11 cellular contexts compared by ENCODE assay signal in the genomic region with DNA sequence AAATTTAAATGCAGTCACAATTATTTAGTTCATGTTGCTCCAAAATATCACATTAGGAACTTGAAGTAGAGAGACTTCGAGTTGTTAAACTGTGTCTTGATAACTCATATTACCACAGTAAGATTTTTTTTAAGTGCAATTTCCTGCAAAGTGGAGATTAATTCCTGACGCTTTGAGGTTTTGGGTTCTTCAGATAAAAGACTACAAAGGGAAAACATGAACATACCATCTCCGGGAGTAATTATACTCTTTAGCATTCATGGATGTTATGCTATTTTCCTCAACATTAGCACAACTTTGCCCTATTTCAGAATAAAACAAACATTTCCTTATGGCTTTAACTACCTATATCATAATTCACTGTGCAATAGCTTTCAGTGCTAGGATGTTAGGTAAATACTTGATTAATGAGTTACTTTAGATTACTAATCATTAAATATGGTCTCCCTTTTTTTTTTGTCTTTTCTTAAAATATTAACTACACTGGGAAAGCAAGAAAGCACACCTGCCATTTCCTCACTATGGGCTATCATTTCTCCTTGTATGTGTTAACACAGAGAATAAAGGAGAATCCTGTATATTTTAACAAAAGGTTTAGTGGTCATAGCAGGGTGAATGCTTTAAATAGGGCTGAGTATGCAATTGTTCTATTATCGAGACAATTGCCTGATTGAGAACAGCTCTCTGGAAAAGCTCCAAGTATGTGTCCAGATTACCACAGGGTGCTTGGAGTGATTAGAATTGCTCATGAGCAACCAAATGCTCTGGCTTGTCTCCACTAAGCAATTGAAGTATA.
A peak's percentile ranks its signal among the peaks of the same experiment; 100 is the strongest.
DNase-seq lines count a peak whose midpoint lies in the region; ATAC-seq, FAIRE-seq and TF ChIP-seq lines count a peak whose summit lies in the region.
"Had no signal": no experiment of that assay in that cellular context is flagged by ENCODE, and none has a peak within 500 bp of the region (broad histone marks: within the 10 kb centered on the region; RNA-seq: fewer than 3 reads in every experiment).

No MANE protein-coding gene starts in this region.

- H3K36me3 ChIP-seq in brain microvascular endothelial cell (replicated peaks), result no peaks in the 10 kb centered on the region
- no peaks in the 10 kb centered on the region for H3K36me3 ChIP-seq in keratinocyte (ENCODE audit: control insufficient read depth in 2 of 2, extremely low read depth in 1 of 2, insufficient read depth in 2 of 2, low read length in 2 of 2)
- H3K36me3 ChIP-seq: adrenal gland had no signal

- FAIRE-seq in keratinocyte (lab: Jason Lieb, UNC), result peak; percentile 88

- in situ Hi-C loops in brain microvascular endothelial cell (cut with HindIII; ENCODE audit: low pct_ligation_motif_present, low sequenced_read_pairs), result no loop called here

- H3K4me3 ChIP-seq in brain microvascular endothelial cell (ENCODE audit: low read depth, low read length) (no peak overlapping the region), keratinocyte (ENCODE audit: control insufficient read depth in 2 of 3, extremely low read depth in 1 of 3, insufficient read depth in 2 of 3, low read depth in 1 of 3, low read length in 3 of 3) (no peak overlapping the region)
- H3K4me3 ChIP-seq: adrenal gland, testis had no signal

- no peak for ATAC-seq in GM21447 (IDR thresholded peaks at IDR 0.05; ENCODE audit: unreplicated experiment)

- no peak overlapping the region for H3K4me2 ChIP-seq in keratinocyte (ENCODE audit: control insufficient read depth, extremely low read depth, insufficient read depth, low read depth, low read length)

- H3K27ac ChIP-seq in brain microvascular endothelial cell (no peak overlapping the region), keratinocyte (ENCODE audit: control insufficient read depth, insufficient read depth, low read length) (no peak overlapping the region)
- H3K27ac ChIP-seq: adrenal gland, testis had no signal

- H3K9me3 ChIP-seq in keratinocyte (ENCODE audit: control insufficient read depth, low read depth, low read length), result no peaks in the 10 kb centered on the region
- H3K9me3 ChIP-seq: adrenal gland, testis had no signal

- dilution Hi-C loops in keratinocyte (cut with MboI; ENCODE audit: extremely low pct_ligation_motif_present, low sequenced_read_pairs), result no loop called here

- H3K4me1 ChIP-seq in keratinocyte (ENCODE audit: control insufficient read depth, extremely low read depth, insufficient read depth, low read length), result no peaks in the 10 kb centered on the region
- H3K4me1 ChIP-seq: testis had no signal

- H4K20me1 ChIP-seq in keratinocyte (ENCODE audit: control insufficient read depth, extremely low read depth, insufficient read depth, low read length), result no peaks in the 10 kb centered on the region

- H3K27me3 ChIP-seq in brain microvascular endothelial cell (replicated peaks) (no peaks in the 10 kb centered on the region), keratinocyte (ENCODE audit: control insufficient read depth, extremely low read depth, insufficient read depth, low read length) (no peaks in the 10 kb centered on the region)
- H3K27me3 ChIP-seq: adrenal gland, testis had no signal

- TF ChIP-seq CTCF in brain microvascular endothelial cell (IDR thresholded peaks at IDR 0.05; ENCODE audit: low read depth, low read length, missing control alignments) (no peak), keratinocyte (optimal IDR thresholded peaks at IDR 0.05 in 1 of 3, IDR thresholded peaks at IDR 0.05 in 1 of 3, conservative IDR thresholded peaks at IDR 0.05 in 1 of 3; ENCODE audit: extremely low read depth in 1 of 3, insufficient read depth in 2 of 3, low read length in 3 of 3) (no peak)

- H3K9me1 ChIP-seq in keratinocyte (ENCODE audit: control insufficient read depth, extremely low read depth, insufficient read depth, low read length), result no peaks in the 10 kb centered on the region

- no peaks in the 10 kb centered on the region for H3K79me2 ChIP-seq in keratinocyte (ENCODE audit: control insufficient read depth, insufficient read depth, low read length)

- DNase-seq in AG08396 (ENCODE audit: low spot score), result peak; percentile 15
- DNase-seq in LHCN-M2 (ENCODE audit: low read depth), result peak; percentile 59
- peak; percentile 42 for DNase-seq in brain microvascular endothelial cell
- DNase-seq in keratinocyte (ENCODE audit: low read depth, low spot score), result no peak
- no peak for DNase-seq in activated naive CD4-positive, alpha-beta T cell treated with anti-CD3 and anti-CD28 coated beads, Interleukin-2, amount 50 U/mL, for 16 hours
- no peak for DNase-seq in GM19240 (ENCODE audit: insufficient read length, low spot score)
- DNase-seq in GM19238 (ENCODE audit: insufficient read length, low spot score), result no peak
- DNase-seq: stimulated activated CD4-positive, alpha-beta T cell treated with anti-CD3 and anti-CD28 coated beads, Interleukin-12 subunit alpha, Interleukin-12 subunit beta, amount 100 ng/mL, for 4 hours; testis had no signal

- H3K9ac ChIP-seq in keratinocyte (ENCODE audit: control insufficient read depth, extremely low read depth, insufficient read depth, low read length), result no peak overlapping the region

- H2AFZ ChIP-seq in keratinocyte (ENCODE audit: control insufficient read depth, low read length), result no peak overlapping the region

Comparison
In these comparisons a context has a peak if more than half of its experiments do, and no peak if none do; other contexts are left out.
1. DNase-seq: peak in AG08396 (single experiment), LHCN-M2 (single experiment) and brain microvascular endothelial cell (single experiment); none in keratinocyte (single experiment), activated naive CD4-positive, alpha-beta T cell treated with anti-CD3 and anti-CD28 coated beads, Interleukin-2, amount 50 U/mL, for 16 hours (single experiment), GM19240 (single experiment) and GM19238 (single experiment).